ENCODE assay signal across 16 cellular contexts in genomic region chr1:165564561-165564960, GRCh38. TPM values are rescaled to one million over a fixed set of nuclear protein-coding genes. Genes with fewer than 3 reads are reported as not detected.
"Had no signal": no experiment of that assay in that cellular context is flagged by ENCODE, and none has a peak within 500 bp of the region (broad histone marks: within the 10 kb centered on the region; RNA-seq: fewer than 3 reads in every experiment).

No MANE protein-coding gene starts in this region.

- H3K4me1 ChIP-seq: breast epithelium, esophagus muscularis mucosa, psoas muscle had no signal

- DNase-seq: activated CD4-positive, alpha-beta T cell treated with anti-CD3 and anti-CD28 coated beads, Interleukin-2, amount 10 ng/mL, durations not matched to agents 24 days and 14 days; activated naive CD4-positive, alpha-beta T cell; aorta; islet precursor cell; psoas muscle; stimulated activated CD4-positive, alpha-beta T cell treated with anti-CD3 and anti-CD28 coated beads, Interleukin-2, amount 100 ng/mL, for 48 hours; stimulated activated naive CD8-positive, alpha-beta T cell treated with anti-CD3 and anti-CD28 coated beads, Interleukin-15, Interleukin-2, amounts not matched to agents 100 U/mL and 50 U/mL, for 24 hours had no signal

- H3K9me3 ChIP-seq: breast epithelium, esophagus muscularis mucosa, psoas muscle had no signal

- H3K27me3 ChIP-seq: breast epithelium had no signal

- ATAC-seq: psoas muscle; stimulated activated naive CD8-positive, alpha-beta T cell treated with anti-CD3 and anti-CD28 coated beads, Interleukin-15, Interleukin-2, amounts not matched to agents 100 U/mL and 50 U/mL, for 24 hours had no signal

- H3K36me3 ChIP-seq: breast epithelium, esophagus muscularis mucosa had no signal

- H3K4me3 ChIP-seq: breast epithelium, esophagus muscularis mucosa, psoas muscle had no signal

- H3K27ac ChIP-seq: breast epithelium, esophagus muscularis mucosa, psoas muscle had no signal

RNA-seq across cellular contexts. Expression of gene LRRC52, which starts 20.8 kb away (rescaled TPM):
- total RNA-seq: activated CD4-positive, alpha-beta T cell treated with anti-CD3 and anti-CD28 coated beads, Interleukin-2, amount 10 ng/mL, durations not matched to agents 24 days and 14 days; activated T-helper 1 cell treated with anti-CD3 and anti-CD28 coated beads, Interleukin-12 subunit alpha, Interleukin-12 subunit beta, Interleukin-2, Interleukin-4 antibody, amounts not matched to agents 30 ng/mL and 10 ng/mL and 1 ng/mL, durations not matched to agents 14 hours and 24 hours and 36 hours; aorta; breast epithelium; fibroblast of villous mesenchyme; liver; mesenteric fat pad; osteoblast; psoas muscle; temporal lobe; ureter had no signal
